17 cellular contexts compared by ENCODE assay signal in genomic region chr2:195494452-195494851, GRCh38.
DNase-seq lines count a peak whose midpoint lies in the region; ATAC-seq, FAIRE-seq and TF ChIP-seq lines count a peak whose summit lies in the region.
"Had no signal": no experiment of that assay in that cellular context is flagged by ENCODE, and none has a peak within 500 bp of the region (broad histone marks: within the 10 kb centered on the region; RNA-seq: fewer than 3 reads in every experiment).

No MANE protein-coding gene starts in this region.

- H3K9me3 ChIP-seq in Loucy (ENCODE audit: insufficient read depth, low read depth, low read length) (no peaks in the 10 kb centered on the region), astrocyte (ENCODE audit: insufficient read depth, low read depth, low read length) (no peaks in the 10 kb centered on the region)

- H3K9ac ChIP-seq in Loucy (ENCODE audit: low read depth, low read length, poor library complexity, severe bottlenecking), result peak overlapping the region; percentile 2
- H3K9ac ChIP-seq in astrocyte (ENCODE audit: low read length), result no peak overlapping the region

- FAIRE-seq in astrocyte (lab: Jason Lieb, UNC), result peak; percentile 77
- FAIRE-seq: A204.1, GM12878, GM18507, H54 had no signal

- H4K20me1 ChIP-seq in Loucy (ENCODE audit: insufficient read depth, low read length, poor library complexity, severe bottlenecking) (no peaks in the 10 kb centered on the region), astrocyte (ENCODE audit: insufficient read depth, low read length) (no peaks in the 10 kb centered on the region)

- H3K9me2 ChIP-seq in Loucy (replicated peaks; ENCODE audit: low read depth, low read length), result no peaks in the 10 kb centered on the region

- H3K4me2 ChIP-seq in Loucy (ENCODE audit: low read depth, low read length, poor library complexity, severe bottlenecking) (no peak overlapping the region), astrocyte (ENCODE audit: low read length) (no peak overlapping the region)

- H3K27ac ChIP-seq in astrocyte (ENCODE audit: low read depth, low read length), result no peak overlapping the region
- H3K27ac ChIP-seq: HL-60 had no signal

- no peak overlapping the region for H3K4me3 Mint-ChIP-seq in astrocyte (ENCODE audit: unreplicated experiment)
- H3K4me3 Mint-ChIP-seq: CD14-positive monocyte; CD8-positive, alpha-beta T cell had no signal

- no peaks in the 10 kb centered on the region for H3K27me3 Mint-ChIP-seq in astrocyte (ENCODE audit: low read depth, unreplicated experiment)

- H2AFZ ChIP-seq in Loucy (ENCODE audit: low read length) (no peak overlapping the region), astrocyte (ENCODE audit: low read depth, low read length) (no peak overlapping the region)

- H3K79me2 ChIP-seq in Loucy (ENCODE audit: insufficient read depth, low read length), result no peaks in the 10 kb centered on the region
- H3K79me2 ChIP-seq in astrocyte (ENCODE audit: insufficient read depth, low read length), result no peaks in the 10 kb centered on the region

- peaks cover 6% of the 10 kb centered on the region for H3K4me1 Mint-ChIP-seq in astrocyte (ENCODE audit: low read depth, unreplicated experiment)

- H3K27me3 ChIP-seq in Loucy (ENCODE audit: insufficient read depth, low read length, poor library complexity, severe bottlenecking) (no peaks in the 10 kb centered on the region), astrocyte (ENCODE audit: insufficient read depth, low read length) (no peaks in the 10 kb centered on the region)

- TF ChIP-seq CTCF in Loucy (conservative IDR thresholded peaks at IDR 0.05; ENCODE audit: low read length) (no peak), astrocyte (IDR thresholded peaks at IDR 0.05; ENCODE audit: insufficient read depth, low read depth, low read length) (no peak), fibroblast of the aortic adventitia (IDR thresholded peaks at IDR 0.05; ENCODE audit: insufficient read depth, low read length) (no peak)

- ATAC-seq in activated CD4-positive, CD25-positive, alpha-beta regulatory T cell treated with anti-CD3 and anti-CD28 coated beads, Interleukin-2, amount 50 U/mL, for 24 hours, result no peak
- ATAC-seq in HG03565 (IDR thresholded peaks at IDR 0.05; ENCODE audit: unreplicated experiment) (no peak), HG02840 (IDR thresholded peaks at IDR 0.05; ENCODE audit: low FRiP score, unreplicated experiment) (no peak)
- ATAC-seq: CD8-positive, alpha-beta T cell; GM12878; HCT116 had no signal

- no peak overlapping the region for H3K27ac Mint-ChIP-seq in astrocyte (ENCODE audit: unreplicated experiment)
- H3K27ac Mint-ChIP-seq: CD14-positive monocyte; CD8-positive, alpha-beta T cell had no signal

- H3K36me3 Mint-ChIP-seq in astrocyte (ENCODE audit: low read depth, unreplicated experiment), result no peaks in the 10 kb centered on the region
- H3K36me3 Mint-ChIP-seq: CD14-positive monocyte; CD8-positive, alpha-beta T cell had no signal

- H3K4me3 ChIP-seq in Loucy (ENCODE audit: low read length, poor library complexity, severe bottlenecking) (no peak overlapping the region), astrocyte (ENCODE audit: insufficient read depth, low read depth, low read length) (no peak overlapping the region), fibroblast of the aortic adventitia (ENCODE audit: low read depth, low read length) (no peak overlapping the region)
- H3K4me3 ChIP-seq: GM12878 had no signal

- H3F3A ChIP-seq in Loucy (ENCODE audit: low read depth), result no peaks in the 10 kb centered on the region

- H3K36me3 ChIP-seq in Loucy (ENCODE audit: insufficient read depth, low read length) (no peaks in the 10 kb centered on the region), astrocyte (ENCODE audit: insufficient read depth, low read length) (no peaks in the 10 kb centered on the region)

- peak; percentile 29 for DNase-seq in EH (ENCODE audit: low read depth)
- DNase-seq in astrocyte (ENCODE audit: low read depth), result no peak
- DNase-seq in fibroblast of the aortic adventitia (ENCODE audit: low read depth), result peak; percentile 15
- DNase-seq: CD8-positive, alpha-beta T cell; COR-L47; IMR-90 had no signal

- peaks cover 68% of the 10 kb centered on the region for H3K4me1 ChIP-seq in Loucy (ENCODE audit: insufficient read depth, low read length, poor library complexity, severe bottlenecking)
- no peaks in the 10 kb centered on the region for H3K4me1 ChIP-seq in astrocyte (ENCODE audit: insufficient read depth, low read length)

- no peaks in the 10 kb centered on the region for H3K9me3 Mint-ChIP-seq in astrocyte (ENCODE audit: unreplicated experiment)
- H3K9me3 Mint-ChIP-seq: CD8-positive, alpha-beta T cell had no signal
